ENCODE assay signal across 8 cellular contexts in genomic region chr20:41318271-41318649, GRCh38. TPM values are rescaled to one million over a fixed set of nuclear protein-coding genes. Genes with fewer than 3 reads are reported as not detected.
A peak's percentile ranks its signal among the peaks of the same experiment; 100 is the strongest.
DNase-seq lines count a peak whose midpoint lies in the region; ATAC-seq and TF ChIP-seq lines count a peak whose summit lies in the region.

No MANE protein-coding gene starts in this region.

- no peak for TF ChIP-seq CTCF in glutamatergic neuron (IDR thresholded peaks at IDR 0.05; ENCODE audit: partially characterized antibody, unreplicated experiment)

- ATAC-seq in HG03520 (IDR thresholded peaks at IDR 0.05; ENCODE audit: unreplicated experiment) (no peak), HG02840 (IDR thresholded peaks at IDR 0.05; ENCODE audit: low FRiP score, unreplicated experiment) (no peak)

- H3K27ac ChIP-seq in skin epidermis, result peak overlapping the region in 15 of 21 experiments; percentile 3 to 93 (median 73)

- DNase-seq in NCI-H1105 treated with DMSO at 0.1 percent for 48 hours (lab: John Stamatoyannopoulos, UW) (peak; percentile 37), NCI-H1105 (lab: John Stamatoyannopoulos, UW) (no peak), SW480 (ENCODE audit: low spot score) (peak; percentile 41), glutamatergic neuron (no peak)
- no peak for DNase-seq in central memory CD4-positive, alpha-beta T cell

- H3K36me3 Mint-ChIP-seq in glutamatergic neuron (ENCODE audit: unreplicated experiment), result no peaks in the 10 kb centered on the region

- H3K27ac Mint-ChIP-seq in glutamatergic neuron (ENCODE audit: unreplicated experiment), result peak overlapping the region; percentile 59

- peaks cover 6% of the 10 kb centered on the region for H3K27me3 Mint-ChIP-seq in glutamatergic neuron (ENCODE audit: unreplicated experiment)

- H3K9me3 Mint-ChIP-seq in glutamatergic neuron (ENCODE audit: unreplicated experiment), result peaks cover 10% of the 10 kb centered on the region

- H3K4me3 Mint-ChIP-seq in glutamatergic neuron (ENCODE audit: unreplicated experiment), result peak overlapping the region; percentile 77

- peaks cover 11% of the 10 kb centered on the region for H3K4me1 Mint-ChIP-seq in glutamatergic neuron (ENCODE audit: low read depth, unreplicated experiment)

- peak overlapping the region in 4 of 7 experiments; percentile 53 to 94 (median 81) for H3K4me3 ChIP-seq in skin epidermis

RNA-seq across cellular contexts. Expression of gene ZHX3, which starts 0.7 kb away (rescaled TPM):
- 40.5 TPM for total RNA-seq in glutamatergic neuron (ENCODE audit: unreplicated experiment)

RNA-seq across cellular contexts. Expression of gene LPIN3, which starts 22.4 kb away (rescaled TPM):
- total RNA-seq in glutamatergic neuron (ENCODE audit: unreplicated experiment), result 5.9 TPM

RNA-seq across cellular contexts. Expression of gene EMILIN3, which starts 48.4 kb away (rescaled TPM):
- not detected for total RNA-seq in glutamatergic neuron (ENCODE audit: unreplicated experiment)

Comparison
In these comparisons a context has a peak if more than half of its experiments do, and no peak if none do; other contexts are left out.
1. DNase-seq: peak in NCI-H1105 treated with DMSO at 0.1 percent for 48 hours (single experiment) and SW480 (single experiment); none in NCI-H1105 (single experiment), glutamatergic neuron (single experiment) and central memory CD4-positive, alpha-beta T cell (single experiment).